In genomic region chr5:172447646-172448365, GRCh38 we compare ENCODE assay signal across 13 cellular contexts. TPM values are rescaled to one million over a fixed set of nuclear protein-coding genes. Genes with fewer than 3 reads are reported as not detected.
DNase-seq lines count a peak whose midpoint lies in the region; ATAC-seq and TF ChIP-seq lines count a peak whose summit lies in the region.
"Had no signal": no experiment of that assay in that cellular context is flagged by ENCODE, and none has a peak within 500 bp of the region (broad histone marks: within the 10 kb centered on the region; RNA-seq: fewer than 3 reads in every experiment).

No MANE protein-coding gene starts in this region.

- H3K36me3 Mint-ChIP-seq in activated T-helper 17 cell treated with anti-CD3 and anti-CD28 coated beads, Interleukin-2, amount 50 U/mL, for 72 hours (ENCODE audit: low read depth): no peaks in the 10 kb centered on the region

- H3K9me3 Mint-ChIP-seq in activated T-helper 17 cell treated with anti-CD3 and anti-CD28 coated beads, Interleukin-2, amount 50 U/mL, for 72 hours: no peaks in the 10 kb centered on the region
- H3K9me3 Mint-ChIP-seq: CD4-positive, alpha-beta T cell had no signal

- DNase-seq in GM12864 (ENCODE audit: low read depth) (no peak), adipocyte (ENCODE audit: low read depth) (no peak), mesenteric fat pad (ENCODE audit: low spot score) (peak; percentile 14), transverse colon (no peak), H4 (ENCODE audit: low spot score) (no peak), NCI-H1694 treated with DMSO at 0.1 percent for 48 hours (lab: John Stamatoyannopoulos, UW) (no peak)
- DNase-seq: ACHN; CD4-positive, alpha-beta T cell; NCI-H1930; NCI-H510A treated with DMSO at 0.1 percent for 48 hours; RPMI8226 had no signal

- peak overlapping the region; percentile 55 for H3K9ac ChIP-seq in adipocyte (ENCODE audit: low read length)

- no peaks in the 10 kb centered on the region for H3K27me3 ChIP-seq in adipocyte (replicated peaks; ENCODE audit: control insufficient read depth, insufficient read depth, low read length)
- no peaks in the 10 kb centered on the region for H3K27me3 ChIP-seq in transverse colon

- TF ChIP-seq CTCF in GM12864 (IDR thresholded peaks at IDR 0.05; ENCODE audit: low read depth, low read length, missing control alignments): peak; percentile 27
- no peak for TF ChIP-seq CTCF in transverse colon (IDR thresholded peaks at IDR 0.05)

- H3K4me3 ChIP-seq in GM12864 (ENCODE audit: low read depth, low read length) (no peak overlapping the region), adipocyte (ENCODE audit: low read length) (no peak overlapping the region), transverse colon (no peak overlapping the region)
- H3K4me3 ChIP-seq: HAP-1 had no signal

- no peak overlapping the region for H3K27ac Mint-ChIP-seq in activated T-helper 17 cell treated with anti-CD3 and anti-CD28 coated beads, Interleukin-2, amount 50 U/mL, for 72 hours
- H3K27ac Mint-ChIP-seq: CD4-positive, alpha-beta T cell had no signal

- peaks cover 6% of the 10 kb centered on the region for H3K4me1 Mint-ChIP-seq in activated T-helper 17 cell treated with anti-CD3 and anti-CD28 coated beads, Interleukin-2, amount 50 U/mL, for 72 hours

- ATAC-seq in activated T-helper 17 cell treated with anti-CD3 and anti-CD28 coated beads, Interleukin-2, amount 50 U/mL, for 72 hours (replicated peaks): no peak

- WGBS in transverse colon (ENCODE audit: low coverage in 1 of 2), 2 donors: 86 to 97% methylated on average over 5 to 8 of the region's 8 CpGs

- in situ Hi-C loops in transverse colon (cut with MboI; ENCODE audit: low pct_ligation_motif_present in 1 of 4, low pct_unique_long_range_greater_than_20kb in 1 of 4, low sequenced_read_pairs in 3 of 4): no loop called here

- H3K9me3 ChIP-seq in adipocyte (ENCODE audit: control insufficient read depth, low read length) (no peaks in the 10 kb centered on the region), transverse colon (no peaks in the 10 kb centered on the region)
- H3K9me3 ChIP-seq: HAP-1 had no signal

- H3K27me3 Mint-ChIP-seq in activated T-helper 17 cell treated with anti-CD3 and anti-CD28 coated beads, Interleukin-2, amount 50 U/mL, for 72 hours: peaks cover 38% of the 10 kb centered on the region

- TF ChIP-seq POLR2A in transverse colon (IDR thresholded peaks at IDR 0.05): no peak

- intact Hi-C loops in transverse colon (cut with DNase I; ENCODE audit: low total_unique reads): no loop called here

- H3K27ac ChIP-seq in transverse colon: peak overlapping the region in 3 of 4 donors; percentile 6 to 70 (median 54)

- no peak overlapping the region for H3K4me3 Mint-ChIP-seq in activated T-helper 17 cell treated with anti-CD3 and anti-CD28 coated beads, Interleukin-2, amount 50 U/mL, for 72 hours
- H3K4me3 Mint-ChIP-seq: CD4-positive, alpha-beta T cell had no signal

- TF ChIP-seq EP300 in transverse colon (IDR thresholded peaks at IDR 0.05; ENCODE audit: low read depth): no peak

- H3K36me3 ChIP-seq in adipocyte (ENCODE audit: control insufficient read depth, insufficient read depth, low read length, severe bottlenecking): no peaks in the 10 kb centered on the region
- H3K36me3 ChIP-seq in transverse colon: no peaks in the 10 kb centered on the region

- H3K4me1 ChIP-seq in adipocyte (ENCODE audit: control insufficient read depth, insufficient read depth, low read length): peaks cover 78% of the 10 kb centered on the region
- H3K4me1 ChIP-seq in transverse colon: peaks cover 25 to 77% (median 48%) of the 10 kb centered on the region in 4 donors

RNA-seq across cellular contexts. Expression of gene SH3PXD2B, which starts 6.5 kb away (rescaled TPM):
- 56.6 TPM for total RNA-seq in mesenteric fat pad
- 10 to 100 TPM; 10.2 to 26.6 (median 14.6) TPM for total RNA-seq in transverse colon
- total RNA-seq in H4 (2014; rRNA removed; shearing (Covaris generic)): 7.7 and 9.4 TPM in 2 replicates
- under 1 TPM; 0.08 to 0.09 TPM for total RNA-seq in activated T-helper 17 cell treated with anti-CD3 and anti-CD28 coated beads, Interleukin-2, amount 50 U/mL, for 72 hours
